Comparison of ENCODE assay signal across 21 cellular contexts in genomic region chr2:108925286-108925685, GRCh38.
"Had no signal": no experiment of that assay in that cellular context is flagged by ENCODE, and none has a peak within 500 bp of the region (broad histone marks: within the 10 kb centered on the region; RNA-seq: fewer than 3 reads in every experiment).

No MANE protein-coding gene starts in this region.

- H3K27me3 ChIP-seq: esophagus squamous epithelium, tibial nerve, upper lobe of left lung had no signal

- H3K36me3 ChIP-seq: heart right ventricle, lower lobe of right lung, thoracic aorta, tibial nerve, upper lobe of left lung had no signal

- ATAC-seq: lower lobe of right lung; natural killer cell treated with Interleukin-12 subunit alpha and Interleukin-12 subunit beta and Interleukin-15 and Interleukin-18, amount 100 ng/mL, for 72 hours; sciatic nerve; stimulated activated memory B cell treated with anti-CD40 and anti-IgM and Interleukin-4, amounts not matched to agents 10 μg/mL and 1 μg/mL and 100 μg/mL, for 72 hours; stimulated activated naive CD8-positive, alpha-beta T cell treated with anti-CD3 and anti-CD28 coated beads, Interleukin-15, Interleukin-2, amounts not matched to agents 100 U/mL and 50 U/mL, for 24 hours had no signal

- DNase-seq: dermis blood vessel endothelial cell; effector memory CD4-positive, alpha-beta T cell; esophagus squamous epithelium; foreskin melanocyte; glutamatergic neuron; heart right ventricle; hippocampal formation; kidney glomerular epithelial cell; left ventricle myocardium superior; lower lobe of right lung; naive B cell; stimulated activated CD4-positive, alpha-beta T cell treated with anti-CD3 and anti-CD28 coated beads, Interleukin-4, amount 100 ng/mL, for 4 hours; stimulated activated naive CD8-positive, alpha-beta T cell treated with anti-CD3 and anti-CD28 coated beads, Interleukin-15, Interleukin-2, amounts not matched to agents 100 U/mL and 50 U/mL, for 24 hours; upper lobe of left lung had no signal

- H3K4me3 ChIP-seq: coronary artery, esophagus squamous epithelium, heart right ventricle, lower lobe of right lung, thoracic aorta, tibial nerve, upper lobe of left lung had no signal

- H3K9me3 ChIP-seq: esophagus squamous epithelium, heart right ventricle, lower lobe of right lung, thoracic aorta, tibial nerve, upper lobe of left lung had no signal

- H3K4me1 ChIP-seq: lower lobe of right lung, tibial nerve, upper lobe of left lung had no signal

- H3K9ac ChIP-seq: parathyroid adenoma had no signal

- H3K27ac ChIP-seq: coronary artery, heart right ventricle, lower lobe of right lung, parathyroid adenoma, thoracic aorta, tibial nerve, upper lobe of left lung had no signal
